In the genomic region with DNA sequence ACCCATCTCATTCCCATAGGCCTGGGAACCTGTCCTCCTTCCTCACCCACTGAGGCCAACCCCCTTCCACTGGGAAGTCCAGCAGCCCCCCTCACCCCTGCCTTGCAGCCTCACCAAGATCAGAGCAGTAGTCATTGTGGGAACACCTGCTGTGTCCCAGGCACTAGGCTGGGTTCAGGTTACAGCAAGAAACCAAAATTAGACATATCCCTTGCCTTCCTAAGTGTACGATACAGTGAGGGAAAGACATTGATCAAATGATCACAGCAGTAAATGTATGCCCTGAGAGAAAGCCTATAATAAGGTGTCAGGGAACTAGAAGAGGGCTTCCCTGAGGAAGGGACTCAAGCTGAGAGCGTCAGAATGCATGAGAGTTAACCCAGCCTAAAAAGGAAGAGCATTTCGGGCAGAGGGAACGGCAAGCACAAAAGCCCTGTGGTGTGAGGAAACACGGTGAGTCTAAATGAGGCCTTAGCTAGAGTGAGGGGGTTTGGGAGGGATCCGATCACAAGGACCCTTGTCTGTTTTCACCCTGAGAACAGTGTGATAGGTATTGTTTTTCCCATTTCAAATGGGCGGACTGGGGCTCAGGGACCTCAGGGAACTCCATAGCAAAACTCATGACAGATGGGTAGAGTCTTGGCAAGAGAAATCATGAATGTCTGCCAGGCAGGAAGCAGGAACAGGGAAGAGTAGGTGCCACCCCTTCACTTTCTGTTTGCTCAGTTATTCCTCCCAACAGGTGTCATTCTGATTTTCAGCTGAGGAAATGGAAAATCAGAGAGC, we compare ENCODE assay signal across 10 cellular contexts. TPM values are rescaled to one million over a fixed set of nuclear protein-coding genes. Genes with fewer than 3 reads are reported as not detected.
A peak's percentile ranks its signal among the peaks of the same experiment; 100 is the strongest.
DNase-seq lines count a peak whose midpoint lies in the region; ATAC-seq lines count a peak whose summit lies in the region.
"Had no signal": no experiment of that assay in that cellular context is flagged by ENCODE, and none has a peak within 500 bp of the region (broad histone marks: within the 10 kb centered on the region; RNA-seq: fewer than 3 reads in every experiment).

No MANE protein-coding gene starts in this region.

- 64 to 71% methylated on average over 7 of the region's 7 CpGs for WGBS in esophagus, 2 donors

- H3K4me3 ChIP-seq in SJCRH30 (no peak overlapping the region), esophagus (ENCODE audit: low read depth in 1 of 2, low read length in 2 of 2) (no peak overlapping the region)

- ATAC-seq in stimulated activated naive CD8-positive, alpha-beta T cell treated with anti-CD3 and anti-CD28 coated beads, Interleukin-15, amount 100 ng/mL, for 72 hours = peak; percentile 10
- no peak for ATAC-seq in sciatic nerve
- no peak for ATAC-seq in HG02759 (IDR thresholded peaks at IDR 0.05; ENCODE audit: unreplicated experiment)

- H3K4me1 Mint-ChIP-seq in T-helper 1 cell treated with Interleukin-12 subunit alpha and Interleukin-12 subunit beta and Interleukin-4 antibody, amounts not matched to agents 30 μg/mL and 1 μg/mL, for 36 hours (ENCODE audit: low read depth) = peaks cover 64% of the 10 kb centered on the region
- peaks cover 99% of the 10 kb centered on the region for H3K4me1 Mint-ChIP-seq in stimulated activated naive CD8-positive, alpha-beta T cell treated with anti-CD3 and anti-CD28 coated beads, Interleukin-15, amount 100 ng/mL, for 72 hours

- no peaks in the 10 kb centered on the region for H3K9me3 Mint-ChIP-seq in T-helper 1 cell treated with Interleukin-12 subunit alpha and Interleukin-12 subunit beta and Interleukin-4 antibody, amounts not matched to agents 30 μg/mL and 1 μg/mL, for 36 hours
- peaks cover 0 to 4% of the 10 kb centered on the region in 2 donors for H3K9me3 Mint-ChIP-seq in stimulated activated naive CD8-positive, alpha-beta T cell treated with anti-CD3 and anti-CD28 coated beads, Interleukin-15, amount 100 ng/mL, for 72 hours

- 0 out of 2 replicates have a peak, but pooled peaks cover 3% of the 10 kb centered on the region for H3K4me1 ChIP-seq in SJCRH30
- H3K4me1 ChIP-seq in esophagus (ENCODE audit: control insufficient read depth in 2 of 2, insufficient read depth in 2 of 2, low read length in 1 of 2) = peaks cover 11 to 57% of the 10 kb centered on the region in 2 donors

- intact Hi-C loops in sciatic nerve (cut with DNase I) = no loop called here

- H3K36me3 Mint-ChIP-seq in T-helper 1 cell treated with Interleukin-12 subunit alpha and Interleukin-12 subunit beta and Interleukin-4 antibody, amounts not matched to agents 30 μg/mL and 1 μg/mL, for 36 hours (ENCODE audit: low read depth) = no peaks in the 10 kb centered on the region

- no peaks in the 10 kb centered on the region for H3K27me3 Mint-ChIP-seq in T-helper 1 cell treated with Interleukin-12 subunit alpha and Interleukin-12 subunit beta and Interleukin-4 antibody, amounts not matched to agents 30 μg/mL and 1 μg/mL, for 36 hours (ENCODE audit: low read depth)
- H3K27me3 Mint-ChIP-seq in stimulated activated naive CD8-positive, alpha-beta T cell treated with anti-CD3 and anti-CD28 coated beads, Interleukin-15, amount 100 ng/mL, for 72 hours = no peaks in the 10 kb centered on the region

- peak overlapping the region; percentile 91 for H3K27ac Mint-ChIP-seq in T-helper 1 cell treated with Interleukin-12 subunit alpha and Interleukin-12 subunit beta and Interleukin-4 antibody, amounts not matched to agents 30 μg/mL and 1 μg/mL, for 36 hours
- peak overlapping the region; percentile 97 to 98 for H3K27ac Mint-ChIP-seq in stimulated activated naive CD8-positive, alpha-beta T cell treated with anti-CD3 and anti-CD28 coated beads, Interleukin-15, amount 100 ng/mL, for 72 hours

- no peaks in the 10 kb centered on the region for H3K9me3 ChIP-seq in SJCRH30 (replicated peaks)
- no peaks in the 10 kb centered on the region for H3K9me3 ChIP-seq in esophagus (ENCODE audit: control insufficient read depth in 2 of 2, insufficient read depth in 1 of 2, low read depth in 1 of 2, low read length in 1 of 2)

- DNase-seq in T-helper 1 cell (no peak), SJCRH30 (peak; percentile 26 to 35), hypothalamus (lab: John Stamatoyannopoulos, UW) (no peak), sciatic nerve (ENCODE audit: low spot score) (no peak)
- DNase-seq in stimulated activated naive CD8-positive, alpha-beta T cell treated with anti-CD3 and anti-CD28 coated beads, Interleukin-15, amount 100 ng/mL, for 72 hours = no peak

- H3K4me3 Mint-ChIP-seq in T-helper 1 cell treated with Interleukin-12 subunit alpha and Interleukin-12 subunit beta and Interleukin-4 antibody, amounts not matched to agents 30 μg/mL and 1 μg/mL, for 36 hours = peak overlapping the region; percentile 36
- H3K4me3 Mint-ChIP-seq in stimulated activated naive CD8-positive, alpha-beta T cell treated with anti-CD3 and anti-CD28 coated beads, Interleukin-15, amount 100 ng/mL, for 72 hours = peak overlapping the region; percentile 71 to 81

- H3K27ac ChIP-seq in SJCRH30 = no peak overlapping the region
- peak overlapping the region; percentile 85 to 86 for H3K27ac ChIP-seq in esophagus (ENCODE audit: low read depth in 2 of 2, low read length in 1 of 2)

- no peaks in the 10 kb centered on the region for H3K27me3 ChIP-seq in SJCRH30
- H3K27me3 ChIP-seq in esophagus (ENCODE audit: control insufficient read depth in 1 of 2, insufficient read depth in 2 of 2, low read length in 2 of 2) = no peaks in the 10 kb centered on the region

- H3K36me3 ChIP-seq in SJCRH30 = no peaks in the 10 kb centered on the region
- H3K36me3 ChIP-seq in esophagus (ENCODE audit: control insufficient read depth in 2 of 2, insufficient read depth in 2 of 2, low read length in 1 of 2) = no peaks in the 10 kb centered on the region

RNA-seq across cellular contexts. Expression of gene C10orf105, which starts 17.2 kb away (rescaled TPM):
- not detected in 2 replicates for total RNA-seq in SJCRH30 (2014; rRNA removed; shearing (Covaris generic))
- polyA plus RNA-seq in esophagus = under 1 TPM; 0.02 to 0.04 TPM
- total RNA-seq in sciatic nerve = 0.53 TPM
- polyA plus RNA-seq: AG04450, aorta had no signal

RNA-seq across cellular contexts. Expression of gene VSIR, which starts 36.6 kb away (rescaled TPM):
- 2.6 and 3.4 TPM in 2 replicates for total RNA-seq in SJCRH30 (2014; rRNA removed; shearing (Covaris generic))
- 10 to 100 TPM; 26.6 to 41.9 TPM for polyA plus RNA-seq in esophagus
- 171 TPM for total RNA-seq in sciatic nerve

Comparison
In these comparisons a context has a peak if more than half of its experiments do, and no peak if none do; other contexts are left out.
1. DNase-seq: peak in SJCRH30 (2 of 2); none in T-helper 1 cell (0 of 5), stimulated activated naive CD8-positive, alpha-beta T cell treated with anti-CD3 and anti-CD28 coated beads, Interleukin-15, amount 100 ng/mL, for 72 hours (0 of 2), hypothalamus (0 of 51) and sciatic nerve (single experiment).
2. RNA of gene VSIR, which starts 36.6 kb away (total RNA-seq): 171 TPM in sciatic nerve (single experiment); 2.6 to 3.4 TPM in SJCRH30; every median in the first group is over 10 times any median in the second.